Comparison of ENCODE assay signal across 20 cellular contexts in genomic region chr9:125995006-125995405, GRCh38.
"Had no signal": no experiment of that assay in that cellular context is flagged by ENCODE, and none has a peak within 500 bp of the region (broad histone marks: within the 10 kb centered on the region; RNA-seq: fewer than 3 reads in every experiment).

No MANE protein-coding gene starts in this region.

- H3K36me3 ChIP-seq: esophagus muscularis mucosa, gastrocnemius medialis, heart right ventricle, neural progenitor cell, pancreas, prostate gland, suprapubic skin, thyroid gland had no signal

- H3K4me1 ChIP-seq: esophagus muscularis mucosa, gastrocnemius medialis, heart right ventricle, pancreas, prostate gland, suprapubic skin had no signal

- ATAC-seq: effector memory CD8-positive, alpha-beta T cell; gastrocnemius medialis; heart right ventricle; left lobe of liver; mucosa of descending colon; naive thymus-derived CD8-positive, alpha-beta T cell; pancreas; sciatic nerve; stimulated activated naive CD8-positive, alpha-beta T cell treated with anti-CD3 and anti-CD28 coated beads, Interleukin-15, Interleukin-2, amounts not matched to agents 100 U/mL and 50 U/mL, for 24 hours had no signal

- H2AFZ ChIP-seq: neural progenitor cell had no signal

- H3K4me2 ChIP-seq: neural progenitor cell had no signal

- DNase-seq: effector memory CD8-positive, alpha-beta T cell; gastrocnemius medialis; heart right ventricle; hypothalamus; occipital lobe; stimulated activated naive CD8-positive, alpha-beta T cell treated with anti-CD3 and anti-CD28 coated beads, Interleukin-15, Interleukin-2, amounts not matched to agents 100 U/mL and 50 U/mL, for 24 hours; thyroid gland had no signal

- H3K4me3 Mint-ChIP-seq: dendritic cell treated with granulocyte-macrophage colony-stimulating factor and Interleukin-4, amounts not matched to agents 40 ng/mL and 50 ng/mL, for 4 days; effector memory CD8-positive, alpha-beta T cell; naive thymus-derived CD8-positive, alpha-beta T cell; neural progenitor cell; type B pancreatic cell had no signal

- H3K27ac ChIP-seq: epithelial cell of prostate, esophagus muscularis mucosa, gastrocnemius medialis, heart right ventricle, neural progenitor cell, pancreas, prostate gland, skin epidermis, suprapubic skin, thyroid gland had no signal

- H3K9me3 Mint-ChIP-seq: dendritic cell treated with granulocyte-macrophage colony-stimulating factor and Interleukin-4, amounts not matched to agents 40 ng/mL and 50 ng/mL, for 4 days; effector memory CD8-positive, alpha-beta T cell; naive thymus-derived CD8-positive, alpha-beta T cell; neural progenitor cell; type B pancreatic cell had no signal

- H3K27me3 Mint-ChIP-seq: dendritic cell treated with granulocyte-macrophage colony-stimulating factor and Interleukin-4, amounts not matched to agents 40 ng/mL and 50 ng/mL, for 4 days had no signal

- H3K27me3 ChIP-seq: gastrocnemius medialis, neural progenitor cell, pancreas, thyroid gland had no signal

- H3K9me3 ChIP-seq: esophagus muscularis mucosa, gastrocnemius medialis, heart right ventricle, mucosa of descending colon, pancreas, prostate gland, suprapubic skin, thyroid gland had no signal

- H3K27ac Mint-ChIP-seq: dendritic cell treated with granulocyte-macrophage colony-stimulating factor and Interleukin-4, amounts not matched to agents 40 ng/mL and 50 ng/mL, for 4 days; effector memory CD8-positive, alpha-beta T cell; naive thymus-derived CD8-positive, alpha-beta T cell; neural progenitor cell; type B pancreatic cell had no signal

- H3K4me3 ChIP-seq: esophagus muscularis mucosa, gastrocnemius medialis, heart right ventricle, mucosa of descending colon, neural progenitor cell, pancreas, prostate gland, skin epidermis, suprapubic skin, thyroid gland had no signal

- H3K36me3 Mint-ChIP-seq: naive thymus-derived CD8-positive, alpha-beta T cell; neural progenitor cell; type B pancreatic cell had no signal
